ENCODE assay signal across 21 cellular contexts in genomic region chr5:11797132-11797531, GRCh38.
DNase-seq lines count a peak whose midpoint lies in the region; ATAC-seq and TF ChIP-seq lines count a peak whose summit lies in the region.
"Had no signal": no experiment of that assay in that cellular context is flagged by ENCODE, and none has a peak within 500 bp of the region (broad histone marks: within the 10 kb centered on the region; RNA-seq: fewer than 3 reads in every experiment).

No MANE protein-coding gene starts in this region.

- H3K4me2 ChIP-seq in GM23338 (no peak overlapping the region), mesendoderm (ENCODE audit: low read length) (no peak overlapping the region)
- H3K4me2 ChIP-seq: BLaER1 treated with 17β-estradiol and CSF1 and Interleukin-3, amounts not matched to agents 10 nM and 100 nM had no signal

- H2BK5ac ChIP-seq in mesendoderm (ENCODE audit: low read length), result no peak overlapping the region

- intact Hi-C loops in transverse colon (cut with DNase I; ENCODE audit: low total_unique reads) (no loop called here), Caco-2 (cut with micrococcal nuclease; ENCODE audit: unreplicated experiment) (no loop called here)

- H3K56ac ChIP-seq in mesendoderm (ENCODE audit: low read length), result no peak overlapping the region

- H2AFZ ChIP-seq in GM23338, result no peak overlapping the region

- H4K20me1 ChIP-seq in GM23338 (replicated peaks; ENCODE audit: insufficient read depth), result no peaks in the 10 kb centered on the region
- H4K20me1 ChIP-seq: BLaER1 treated with 17β-estradiol and CSF1 and Interleukin-3, amounts not matched to agents 10 nM and 100 nM had no signal

- POLR2A ChIA-PET in Caco-2 (lab: Charles Lee), result no interaction called here

- H3F3A ChIP-seq in GM23338 (replicated peaks; ENCODE audit: low read depth), result no peaks in the 10 kb centered on the region

- H3K4me1 ChIP-seq in GM23338 (ENCODE audit: insufficient read depth) (peaks cover under 1% of the 10 kb centered on the region; the same call in 1 of the 2 replicates), mesendoderm (ENCODE audit: control insufficient read depth, low read depth, low read length) (no peaks in the 10 kb centered on the region), transverse colon (no peaks in the 10 kb centered on the region), Caco-2 (no peaks in the 10 kb centered on the region)
- H3K4me1 ChIP-seq: BLaER1 treated with 17β-estradiol and CSF1 and Interleukin-3, amounts not matched to agents 10 nM and 100 nM; heart left ventricle; Peyer's patch; tibial nerve had no signal

- H3K9me3 Mint-ChIP-seq in GM23338, result no peaks in the 10 kb centered on the region
- H3K9me3 Mint-ChIP-seq in Caco-2 (ENCODE audit: unreplicated experiment), result no peaks in the 10 kb centered on the region

- H3K4ac ChIP-seq in mesendoderm (ENCODE audit: low read depth, low read length), result no peak overlapping the region

- in situ Hi-C loops in transverse colon (cut with MboI; ENCODE audit: low pct_ligation_motif_present in 1 of 4, low pct_unique_long_range_greater_than_20kb in 1 of 4, low sequenced_read_pairs in 3 of 4), result no loop called here

- TF ChIP-seq POLR2A in transverse colon (IDR thresholded peaks at IDR 0.05), result no peak

- H3K4me1 Mint-ChIP-seq in GM23338 (peaks cover 19% of the 10 kb centered on the region), Caco-2 (ENCODE audit: low read depth, unreplicated experiment) (no peaks in the 10 kb centered on the region)
- H3K4me1 Mint-ChIP-seq: activated naive CD4-positive, alpha-beta T cell treated with anti-CD3 and anti-CD28 coated beads, Interleukin-2, amount 10 ng/mL, durations not matched to agents 7 days and 5 days had no signal

- no peak overlapping the region for H2AK5ac ChIP-seq in mesendoderm (ENCODE audit: low read length)

- no peaks in the 10 kb centered on the region for H3K9me2 ChIP-seq in GM23338 (ENCODE audit: insufficient read depth)

- H3K79me2 ChIP-seq in GM23338 (replicated peaks; ENCODE audit: insufficient read depth) (no peaks in the 10 kb centered on the region), mesendoderm (ENCODE audit: control insufficient read depth, insufficient read depth, low read length) (no peaks in the 10 kb centered on the region)

- BruUV-seq in Caco-2 (replicated peaks; lab: Mats Ljungman, UMichigan), result no TSS peak

- H3K4me3 ChIP-seq in GM23338, result no peak overlapping the region
- no peak overlapping the region for H3K4me3 ChIP-seq in mesendoderm (ENCODE audit: low read length)
- no peak overlapping the region for H3K4me3 ChIP-seq in transverse colon
- H3K4me3 ChIP-seq in Caco-2 (ENCODE audit: low read depth, low read length), result no peak overlapping the region
- H3K4me3 ChIP-seq: BLaER1 treated with 17β-estradiol and CSF1 and Interleukin-3, amounts not matched to agents 10 nM and 100 nM; heart left ventricle; Peyer's patch; tibial nerve had no signal

- no peak for TF ChIP-seq EP300 in transverse colon (IDR thresholded peaks at IDR 0.05; ENCODE audit: low read depth)

- H3K36me3 Mint-ChIP-seq in GM23338 (ENCODE audit: low read depth) (no peaks in the 10 kb centered on the region), Caco-2 (ENCODE audit: insufficient read depth, unreplicated experiment) (no peaks in the 10 kb centered on the region)
- H3K36me3 Mint-ChIP-seq: activated naive CD4-positive, alpha-beta T cell treated with anti-CD3 and anti-CD28 coated beads, Interleukin-2, amount 10 ng/mL, durations not matched to agents 7 days and 5 days had no signal

- no peak overlapping the region for H4K8ac ChIP-seq in mesendoderm (ENCODE audit: low read depth, low read length)

- CTCF ChIA-PET in Caco-2 (lab: Charles Lee), result no interaction called here

- DNase-seq in GM23338 (ENCODE audit: low spot score), result peak; percentile 32
- peak; percentile 49 for DNase-seq in NCI-H1694 treated with DMSO at 0.1 percent for 48 hours (lab: John Stamatoyannopoulos, UW)
- peak; percentile 16 to 36 for DNase-seq in SHP77 (lab: John Stamatoyannopoulos, UW)
- DNase-seq in mesendoderm, result peak; percentile 69
- no peak for DNase-seq in transverse colon
- no peak for DNase-seq in Caco-2
- DNase-seq in T-helper 1 cell, result no peak
- no peak for DNase-seq in GF-D8 (lab: John Stamatoyannopoulos, UW)
- DNase-seq: activated naive CD4-positive, alpha-beta T cell treated with anti-CD3 and anti-CD28 coated beads, Interleukin-2, amount 10 ng/mL, durations not matched to agents 7 days and 5 days; dermis blood vessel endothelial cell; erythroblast; GOT3; kidney; NCI-H510A treated with DMSO at 0.1 percent for 48 hours; Peyer's patch; stimulated activated CD8-positive, alpha-beta memory T cell treated with anti-CD3 and anti-CD28 coated beads, Interleukin-4, amount 100 ng/mL, for 48 hours; T-helper 2 cell had no signal

- TF ChIP-seq CTCF in GM23338 (conservative IDR thresholded peaks at IDR 0.05; ENCODE audit: low read depth in 2 of 2), result no peak
- TF ChIP-seq CTCF in transverse colon (IDR thresholded peaks at IDR 0.05), result no peak
- TF ChIP-seq CTCF in Caco-2 (IDR thresholded peaks at IDR 0.05; ENCODE audit: insufficient read depth in 1 of 2, low read depth in 1 of 2, low read length in 1 of 2, severe bottlenecking in 1 of 2, unreplicated experiment in 1 of 2), result no peak

- H4K5ac ChIP-seq in mesendoderm (ENCODE audit: low read length), result no peak overlapping the region

- H3K27me3 Mint-ChIP-seq in GM23338 (ENCODE audit: insufficient read depth, low read depth, poor library complexity) (peaks cover 1% of the 10 kb centered on the region), Caco-2 (ENCODE audit: insufficient read depth, unreplicated experiment) (peaks cover 16% of the 10 kb centered on the region)
- H3K27me3 Mint-ChIP-seq: activated naive CD4-positive, alpha-beta T cell treated with anti-CD3 and anti-CD28 coated beads, Interleukin-2, amount 10 ng/mL, durations not matched to agents 7 days and 5 days had no signal

- H3K4me3 Mint-ChIP-seq in GM23338 (no peak overlapping the region), Caco-2 (ENCODE audit: unreplicated experiment) (no peak overlapping the region)
- H3K4me3 Mint-ChIP-seq: activated naive CD4-positive, alpha-beta T cell treated with anti-CD3 and anti-CD28 coated beads, Interleukin-2, amount 10 ng/mL, durations not matched to agents 7 days and 5 days had no signal

- no peaks in the 10 kb centered on the region for H3K79me1 ChIP-seq in mesendoderm (ENCODE audit: low read length)

- peak; percentile 86 for ATAC-seq in GM23338
- ATAC-seq: sciatic nerve had no signal

- H3K23ac ChIP-seq in mesendoderm (ENCODE audit: low read length), result no peak overlapping the region

- H3K18ac ChIP-seq in mesendoderm (ENCODE audit: low read length), result no peak overlapping the region

- no peak overlapping the region for H3K9ac ChIP-seq in mesendoderm (ENCODE audit: low read length)
- H3K9ac ChIP-seq: BLaER1 treated with 17β-estradiol and CSF1 and Interleukin-3, amounts not matched to agents 10 nM and 100 nM had no signal

- H3K9me3 ChIP-seq in transverse colon (no peaks in the 10 kb centered on the region), Caco-2 (no peaks in the 10 kb centered on the region; the same call in 1 of the 2 replicates)
- H3K9me3 ChIP-seq: BLaER1 treated with 17β-estradiol and CSF1 and Interleukin-3, amounts not matched to agents 10 nM and 100 nM; Peyer's patch; tibial nerve had no signal

- H3K27ac ChIP-seq in GM23338 (ENCODE audit: low read depth) (no peak overlapping the region), mesendoderm (ENCODE audit: low read depth, low read length) (no peak overlapping the region), transverse colon (no peak overlapping the region)
- H3K27ac ChIP-seq: BLaER1 treated with 17β-estradiol and CSF1 and Interleukin-3, amounts not matched to agents 10 nM and 100 nM; heart left ventricle; Peyer's patch; tibial nerve had no signal

- H2BK120ac ChIP-seq in mesendoderm (ENCODE audit: low read depth, low read length), result no peak overlapping the region

- H2BK15ac ChIP-seq in mesendoderm (replicated peaks; ENCODE audit: low read depth), result no peak overlapping the region

- H3K36me3 ChIP-seq in GM23338 (ENCODE audit: insufficient read depth), result no peaks in the 10 kb centered on the region
- no peaks in the 10 kb centered on the region for H3K36me3 ChIP-seq in mesendoderm (ENCODE audit: control insufficient read depth, insufficient read depth, low read length)
- H3K36me3 ChIP-seq in transverse colon, result no peaks in the 10 kb centered on the region
- no peaks in the 10 kb centered on the region for H3K36me3 ChIP-seq in Caco-2 (ENCODE audit: control insufficient read depth, insufficient read depth, low read length)
- H3K36me3 ChIP-seq: BLaER1 treated with 17β-estradiol and CSF1 and Interleukin-3, amounts not matched to agents 10 nM and 100 nM; heart left ventricle; Peyer's patch; tibial nerve had no signal

- no CpG with 5 or more reads among the region's 4 CpGs for WGBS in mesendoderm (ENCODE audit: extremely low coverage, insufficient coverage, low lambda C conversion rate)
- 51 to 83% methylated on average over 3 to 4 of the region's 4 CpGs for WGBS in transverse colon (ENCODE audit: low coverage in 1 of 2), 2 donors

- H3K27me3 ChIP-seq in GM23338 (ENCODE audit: insufficient read depth), result no peaks in the 10 kb centered on the region
- no peaks in the 10 kb centered on the region for H3K27me3 ChIP-seq in mesendoderm (ENCODE audit: insufficient read depth, low read length, poor library complexity)
- H3K27me3 ChIP-seq in transverse colon, result no peaks in the 10 kb centered on the region
- no peaks in the 10 kb centered on the region for H3K27me3 ChIP-seq in Caco-2 (replicated peaks; ENCODE audit: control insufficient read depth, insufficient read depth, low read length)
- H3K27me3 ChIP-seq: BLaER1 treated with 17β-estradiol and CSF1 and Interleukin-3, amounts not matched to agents 10 nM and 100 nM; heart left ventricle; Peyer's patch; tibial nerve had no signal

- H3K27ac Mint-ChIP-seq in GM23338 (no peak overlapping the region), Caco-2 (ENCODE audit: unreplicated experiment) (no peak overlapping the region)
- H3K27ac Mint-ChIP-seq: activated naive CD4-positive, alpha-beta T cell treated with anti-CD3 and anti-CD28 coated beads, Interleukin-2, amount 10 ng/mL, durations not matched to agents 7 days and 5 days had no signal

Comparison
In these comparisons a context has a peak if more than half of its experiments do, and no peak if none do; other contexts are left out.
1. DNase-seq: peak in GM23338 (single experiment), NCI-H1694 treated with DMSO at 0.1 percent for 48 hours (single experiment), SHP77 (2 of 2) and mesendoderm (single experiment); none in transverse colon (single experiment), Caco-2 (0 of 2), T-helper 1 cell (0 of 5) and GF-D8 (single experiment).